In genomic region chr19:1864480-1865171, GRCh38 we compare ENCODE assay signal across 8 cellular contexts. TPM values are rescaled to one million over a fixed set of nuclear protein-coding genes. Genes with fewer than 3 reads are reported as not detected.
DNase-seq lines count a peak whose midpoint lies in the region; ATAC-seq, FAIRE-seq and TF ChIP-seq lines count a peak whose summit lies in the region.

No MANE protein-coding gene starts in this region.

- H3K4me3 Mint-ChIP-seq in astrocyte (ENCODE audit: unreplicated experiment): peak overlapping the region; percentile 76

- H3K9me3 ChIP-seq in A673 (ENCODE audit: low read depth, low read length, poor library complexity, severe bottlenecking): no peaks in the 10 kb centered on the region
- H3K9me3 ChIP-seq in SJCRH30 (replicated peaks): no peaks in the 10 kb centered on the region
- H3K9me3 ChIP-seq in astrocyte (ENCODE audit: insufficient read depth, low read depth, low read length): no peaks in the 10 kb centered on the region
- H3K9me3 ChIP-seq in hepatocyte (ENCODE audit: low read depth): no peaks in the 10 kb centered on the region

- 14% methylated on average over 18 of the region's 52 CpGs for WGBS in hepatocyte (ENCODE audit: low lambda C conversion rate, missing lambda C conversion rate)

- H3K4me1 Mint-ChIP-seq in astrocyte (ENCODE audit: low read depth, unreplicated experiment): no peaks in the 10 kb centered on the region

- POLR2A ChIA-PET in A673 (lab: Charles Lee; ENCODE audit: low non-redundant PET): no interaction called here

- no peaks in the 10 kb centered on the region for H3K27me3 Mint-ChIP-seq in astrocyte (ENCODE audit: low read depth, unreplicated experiment)

- H3K79me2 ChIP-seq in astrocyte (ENCODE audit: insufficient read depth, low read length): peaks cover 30% of the 10 kb centered on the region
- peaks cover 35% of the 10 kb centered on the region for H3K79me2 ChIP-seq in hepatocyte

- no peak for TF ChIP-seq POLR2A in GM12891 (IDR thresholded peaks at IDR 0.05; ENCODE audit: low read depth, low read length)

- H3K4me3 ChIP-seq in A673 (ENCODE audit: low read depth, low read length, poor library complexity, severe bottlenecking) (peak overlapping the region; percentile 61), SJCRH30 (peak overlapping the region; percentile 78), astrocyte (ENCODE audit: insufficient read depth, low read depth, low read length) (peak overlapping the region; percentile 62), hepatocyte (peak overlapping the region; percentile 86), retinal pigment epithelial cell (ENCODE audit: low read length) (peak overlapping the region; percentile 68)

- peak; percentile 34 for ATAC-seq in HG03354 (IDR thresholded peaks at IDR 0.05; ENCODE audit: poor library complexity, severe bottlenecking, unreplicated experiment)

- H3K4me2 ChIP-seq in astrocyte (ENCODE audit: low read length) (peak overlapping the region; percentile 96), hepatocyte (peak overlapping the region; percentile 99)

- peaks cover 30% of the 10 kb centered on the region for H4K20me1 ChIP-seq in astrocyte (ENCODE audit: insufficient read depth, low read length)
- peaks cover 27% of the 10 kb centered on the region for H4K20me1 ChIP-seq in hepatocyte (ENCODE audit: insufficient read depth, poor library complexity, severe bottlenecking)

- TF ChIP-seq CTCF in A673 (conservative IDR thresholded peaks at IDR 0.05; ENCODE audit: low read depth, low read length) (peak; percentile 62), astrocyte (IDR thresholded peaks at IDR 0.05; ENCODE audit: insufficient read depth, low read depth, low read length) (peak; percentile 34), hepatocyte (IDR thresholded peaks at IDR 0.05; ENCODE audit: poor library complexity) (peak; percentile 71), retinal pigment epithelial cell (conservative IDR thresholded peaks at IDR 0.05; ENCODE audit: low read depth, low read length) (peak; percentile 67)

- H3K4me1 ChIP-seq in A673 (ENCODE audit: insufficient read depth, low read length, poor library complexity, severe bottlenecking): peaks cover 17% of the 10 kb centered on the region
- no peaks in the 10 kb centered on the region; the same call in 1 of the 2 replicates for H3K4me1 ChIP-seq in SJCRH30
- peaks cover 22% of the 10 kb centered on the region for H3K4me1 ChIP-seq in astrocyte (ENCODE audit: insufficient read depth, low read length)
- peaks cover 31% of the 10 kb centered on the region for H3K4me1 ChIP-seq in hepatocyte (ENCODE audit: insufficient read depth)

- H3K27ac ChIP-seq in A673 (ENCODE audit: low read depth, low read length, poor library complexity, severe bottlenecking): peak overlapping the region; percentile 89
- peak overlapping the region; percentile 95 for H3K27ac ChIP-seq in SJCRH30
- peak overlapping the region; percentile 66 for H3K27ac ChIP-seq in astrocyte (ENCODE audit: low read depth, low read length)
- H3K27ac ChIP-seq in hepatocyte: peak overlapping the region; percentile 90

- H3K9me2 ChIP-seq in hepatocyte (replicated peaks; ENCODE audit: insufficient read depth): no peaks in the 10 kb centered on the region

- no peak for FAIRE-seq in GM12891 (lab: Jason Lieb, UNC)
- no peak for FAIRE-seq in astrocyte (lab: Jason Lieb, UNC)

- peak overlapping the region; percentile 73 for H2AFZ ChIP-seq in astrocyte (ENCODE audit: low read depth, low read length)
- peak overlapping the region; percentile 97 for H2AFZ ChIP-seq in hepatocyte

- intact Hi-C loops in A673 (cut with micrococcal nuclease; ENCODE audit: unreplicated experiment): no loop called here

- H3K9ac ChIP-seq in astrocyte (ENCODE audit: low read length): peak overlapping the region; percentile 87

- DNase-seq in A673 (ENCODE audit: low spot score) (peak; percentile 63), GM12891 (ENCODE audit: insufficient read length, low spot score) (peak; percentile 86), SJCRH30 (peak; percentile 81 to 82), astrocyte (ENCODE audit: low read depth) (no peak), hepatocyte (ENCODE audit: low spot score) (peak; percentile 87), retinal pigment epithelial cell (ENCODE audit: low read depth) (no peak), DMS114 treated with DMSO at 0.1 percent for 48 hours (lab: John Stamatoyannopoulos, UW; ENCODE audit: unreplicated experiment) (no peak)

- CTCF ChIA-PET in A673 (lab: Charles Lee): interaction anchor here (0.6 to 1.2 kb wide), 4 partner anchors 8 to 456 kb away, joined by 3 to 8 read pairs (median 4); no protein-coding TSS in a partner anchor

- H3K27me3 ChIP-seq in A673 (replicated peaks; ENCODE audit: insufficient read depth, low read depth, low read length, poor library complexity) (no peaks in the 10 kb centered on the region), SJCRH30 (no peaks in the 10 kb centered on the region), astrocyte (ENCODE audit: insufficient read depth, low read length) (no peaks in the 10 kb centered on the region), hepatocyte (no peaks in the 10 kb centered on the region)

- peak overlapping the region; percentile 75 for H3K27ac Mint-ChIP-seq in astrocyte (ENCODE audit: unreplicated experiment)

- no peaks in the 10 kb centered on the region for H3K36me3 Mint-ChIP-seq in astrocyte (ENCODE audit: low read depth, unreplicated experiment)

- H3K36me3 ChIP-seq in A673 (ENCODE audit: insufficient read depth, low read length, poor library complexity, severe bottlenecking) (no peaks in the 10 kb centered on the region), SJCRH30 (no peaks in the 10 kb centered on the region), astrocyte (ENCODE audit: insufficient read depth, low read length) (no peaks in the 10 kb centered on the region), hepatocyte (replicated peaks; ENCODE audit: insufficient read depth, low read depth) (no peaks in the 10 kb centered on the region)

- TSS peak; percentile 73 for BruUV-seq in A673 (replicated peaks; lab: Mats Ljungman, UMichigan)

- no peaks in the 10 kb centered on the region for H3K9me3 Mint-ChIP-seq in astrocyte (ENCODE audit: unreplicated experiment)

TF ChIP-seq in GM12891, 5 proteins besides CTCF, POLR2A, EP300 and RAD21:
- no peak for TF ChIP-seq TAF1 (IDR thresholded peaks at IDR 0.05; ENCODE audit: low read depth, low read length)

RNA-seq across cellular contexts. Expression of gene KLF16, which starts 1.2 kb away (rescaled TPM):
- 46.8 and 49.1 TPM in 2 replicates for total RNA-seq in A673 (2021)
- 9.1 TPM for polyA plus RNA-seq in GM12891 (2012; ENCODE audit: low read depth, missing spikeins)
- 5.1 and 5.8 TPM in 2 replicates for total RNA-seq in SJCRH30 (2014; rRNA removed; shearing (Covaris generic))
- 52.4 and 58.1 TPM in 2 replicates for total RNA-seq in astrocyte
- 3.4 and 6.4 TPM in 2 replicates for total RNA-seq in hepatocyte
- polyA plus RNA-seq in hepatocyte: 14.3 and 16.0 TPM in 2 replicates

RNA-seq across cellular contexts. Expression of gene REXO1, which starts 16.3 kb away (rescaled TPM):
- total RNA-seq in A673 (2021) (50.6 and 53.0 TPM in 2 replicates), astrocyte (35.5 and 36.2 TPM in 2 replicates), hepatocyte (13.2 and 13.4 TPM in 2 replicates)
- 19.7 TPM for polyA plus RNA-seq in GM12891 (2012; ENCODE audit: low read depth, missing spikeins)
- 17.7 and 19.1 TPM in 2 replicates for total RNA-seq in SJCRH30 (2014; rRNA removed; shearing (Covaris generic))
- 22.8 and 26.2 TPM in 2 replicates for polyA plus RNA-seq in hepatocyte

RNA-seq across cellular contexts. Expression of gene ABHD17A, which starts 20.7 kb away (rescaled TPM):
- 56.9 and 60.0 TPM in 2 replicates for total RNA-seq in A673 (2021)
- polyA plus RNA-seq in GM12891 (2012; ENCODE audit: low read depth, missing spikeins): 35.6 TPM
- 39.2 and 41.6 TPM in 2 replicates for total RNA-seq in SJCRH30 (2014; rRNA removed; shearing (Covaris generic))
- total RNA-seq in astrocyte: 56.7 and 61.4 TPM in 2 replicates
- 62.5 and 77.5 TPM in 2 replicates for total RNA-seq in hepatocyte
- 99.7 and 102 TPM in 2 replicates for polyA plus RNA-seq in hepatocyte

RNA-seq across cellular contexts. Expression of gene ADAT3, which starts 40.6 kb away (rescaled TPM):
- total RNA-seq in A673 (2021) (14.1 and 18.0 TPM in 2 replicates), astrocyte (3.7 and 5.7 TPM in 2 replicates), hepatocyte (2.4 and 5.3 TPM in 2 replicates)
- polyA plus RNA-seq in GM12891 (2012; ENCODE audit: low read depth, missing spikeins): 3.9 TPM
- 4.7 and 4.8 TPM in 2 replicates for total RNA-seq in SJCRH30 (2014; rRNA removed; shearing (Covaris generic))
- 11.0 and 11.6 TPM in 2 replicates for polyA plus RNA-seq in hepatocyte

RNA-seq across cellular contexts. Expression of gene SCAMP4, which starts 40.6 kb away (rescaled TPM):
- total RNA-seq in A673 (2021) (88.4 and 98.8 TPM in 2 replicates), astrocyte (72.2 and 73.4 TPM in 2 replicates), hepatocyte (69.3 and 77.2 TPM in 2 replicates)
- 22.1 TPM for polyA plus RNA-seq in GM12891 (2012; ENCODE audit: low read depth, missing spikeins)
- 29.1 and 29.2 TPM in 2 replicates for total RNA-seq in SJCRH30 (2014; rRNA removed; shearing (Covaris generic))
- 89.8 and 103 TPM in 2 replicates for polyA plus RNA-seq in hepatocyte

Comparison
In these comparisons a context has a peak if more than half of its experiments do, and no peak if none do; other contexts are left out.
1. DNase-seq: peak in A673 (single experiment), GM12891 (single experiment), SJCRH30 (2 of 2) and hepatocyte (single experiment); none in astrocyte (single experiment), retinal pigment epithelial cell (single experiment) and DMS114 treated with DMSO at 0.1 percent for 48 hours (single experiment).
2. Peak in every context shown above with its lines, with median percentiles within 50 percentile points of each other: H3K27ac ChIP-seq, H3K4me3 ChIP-seq and CTCF ChIP-seq.